Comparison of ENCODE assay signal across 7 cellular contexts in the genomic region with DNA sequence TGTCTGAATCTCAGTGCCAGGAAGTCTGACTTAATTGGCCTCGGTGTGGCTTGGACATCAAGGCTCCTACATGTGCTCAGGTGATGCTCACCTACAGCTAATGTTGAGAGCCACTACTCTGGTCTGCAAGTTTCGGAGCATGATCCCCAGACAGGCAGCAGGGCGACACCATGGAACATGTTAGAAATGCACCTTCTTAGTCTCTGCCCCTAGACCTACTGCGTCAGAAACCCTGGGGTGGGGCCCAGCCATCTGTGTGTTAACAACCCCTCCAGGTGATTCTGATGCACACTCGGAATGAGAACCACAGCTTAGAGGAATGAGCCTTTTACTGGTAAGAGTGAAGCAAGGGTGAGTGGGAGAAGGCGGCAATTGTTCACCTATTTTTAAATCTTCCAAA.
"Had no signal": no experiment of that assay in that cellular context is flagged by ENCODE, and none has a peak within 500 bp of the region (broad histone marks: within the 10 kb centered on the region; RNA-seq: fewer than 3 reads in every experiment).

No MANE protein-coding gene starts in this region.

- H3K4me3 ChIP-seq: K562 had no signal

- H3K36me3 Mint-ChIP-seq: IgD-negative memory B cell had no signal

- H3K27me3 Mint-ChIP-seq: IgD-negative memory B cell had no signal

- DNase-seq: KBM-7, KG1 had no signal

- ATAC-seq: HepG2, K562 had no signal

- H3K9ac ChIP-seq: KMS-11 had no signal

- H3K9me3 Mint-ChIP-seq: IgD-negative memory B cell had no signal

- H3K4me1 Mint-ChIP-seq: IgD-negative memory B cell had no signal

- H3K4me3 Mint-ChIP-seq: IgD-negative memory B cell had no signal

- H3K4me2 ChIP-seq: KMS-11 had no signal

- H3K27ac Mint-ChIP-seq: IgD-negative memory B cell had no signal

- H3K27ac ChIP-seq: HL-60, KMS-11 had no signal
